ENCODE assay signal across 18 cellular contexts in genomic region chr15:25245801-25246622, GRCh38.
DNase-seq lines count a peak whose midpoint lies in the region; FAIRE-seq and TF ChIP-seq lines count a peak whose summit lies in the region.
"Had no signal": no experiment of that assay in that cellular context is flagged by ENCODE, and none has a peak within 500 bp of the region (broad histone marks: within the 10 kb centered on the region; RNA-seq: fewer than 3 reads in every experiment).

No MANE protein-coding gene starts in this region.

- DNase-seq in breast epithelium (ENCODE audit: low spot score in 2 of 2), result peak; percentile 3 to 38
- DNase-seq in mammary epithelial cell, result no peak
- peak; percentile 12 for DNase-seq in colonic mucosa
- no peak for DNase-seq in neuronal stem cell (ENCODE audit: low spot score)
- peak; percentile 51 for DNase-seq in type B pancreatic cell (ENCODE audit: extremely low spot score, unreplicated experiment)
- no peak for DNase-seq in NCI-H69 (lab: John Stamatoyannopoulos, UW)
- DNase-seq in occipital lobe (lab: John Stamatoyannopoulos, UW), result no peak
- no peak for DNase-seq in GM19239 (ENCODE audit: insufficient read length, low spot score)
- DNase-seq: activated CD4-positive, alpha-beta T cell treated with anti-CD3 and anti-CD28 coated beads, Interleukin-2, amount 50 U/mL, for 1 hour; erythroblast; GDM1; Kasumi-1; NCI-H1092; NCI-H2081 treated with DMSO at 0.1 percent for 48 hours; NCI-H510A; stimulated activated CD4-positive, alpha-beta T cell treated with anti-CD3 and anti-CD28 coated beads, Interleukin-4, amount 100 ng/mL, for 24 hours had no signal

- H3K4me3 Mint-ChIP-seq in type B pancreatic cell, result no peak overlapping the region

- H3K4me1 ChIP-seq in breast epithelium, result no peaks in the 10 kb centered on the region
- H3K4me1 ChIP-seq in mammary epithelial cell (ENCODE audit: insufficient read depth, low read length), result no peaks in the 10 kb centered on the region
- no peaks in the 10 kb centered on the region for H3K4me1 ChIP-seq in colonic mucosa
- H3K4me1 ChIP-seq in neuronal stem cell (ENCODE audit: control insufficient read depth in 2 of 2, insufficient read depth in 1 of 2, low read depth in 1 of 2, low read length in 2 of 2), result no peaks in the 10 kb centered on the region
- H3K4me1 ChIP-seq: parathyroid adenoma had no signal

- no peak for TF ChIP-seq POLR2A in breast epithelium (IDR thresholded peaks at IDR 0.05)

- H3K9me3 ChIP-seq in breast epithelium (peaks cover 72 to 86% of the 10 kb centered on the region in 2 donors), mammary epithelial cell (replicated peaks; ENCODE audit: insufficient read depth, low read length) (peaks cover 60% of the 10 kb centered on the region), colonic mucosa (no peaks in the 10 kb centered on the region), neuronal stem cell (replicated peaks in 1 of 2; ENCODE audit: control insufficient read depth in 2 of 2, insufficient read depth in 1 of 2, low read depth in 1 of 2, low read length in 2 of 2) (peaks cover 4 to 31% of the 10 kb centered on the region in 2 donors)

- H2AFZ ChIP-seq in mammary epithelial cell (ENCODE audit: low read depth, low read length) (no peak overlapping the region), neuronal stem cell (ENCODE audit: low read length) (no peak overlapping the region)
- H2AFZ ChIP-seq: parathyroid adenoma had no signal

- no peak overlapping the region for H2BK5ac ChIP-seq in neuronal stem cell (ENCODE audit: low read length)

- in situ Hi-C loops in mammary epithelial cell (cut with MboI; ENCODE audit: low sequenced_read_pairs in 2 of 2), result no loop called here

- intact Hi-C loops in breast epithelium (cut with DNase I; ENCODE audit: low total_unique reads) (no loop called here), mammary epithelial cell (cut with micrococcal nuclease) (no loop called here), colonic mucosa (cut with DNase I) (no loop called here)

- H4K91ac ChIP-seq in neuronal stem cell (ENCODE audit: low read depth, low read length, poor library complexity), result no peak overlapping the region

- H2BK120ac ChIP-seq in neuronal stem cell (ENCODE audit: low read depth, low read length), result no peak overlapping the region

- H3K79me1 ChIP-seq in neuronal stem cell (ENCODE audit: low read depth, low read length), result no peaks in the 10 kb centered on the region

- no peak overlapping the region for H2BK12ac ChIP-seq in neuronal stem cell (ENCODE audit: low read length)

- CTCF ChIA-PET in mammary epithelial cell (lab: Charles Lee; ENCODE audit: low non-redundant PET), result no interaction called here

- dilution Hi-C loops in mammary epithelial cell (cut with HindIII; ENCODE audit: low sequenced_read_pairs), result no loop called here

- H3K27ac ChIP-seq in breast epithelium, result no peak overlapping the region
- no peak overlapping the region for H3K27ac ChIP-seq in mammary epithelial cell (ENCODE audit: insufficient read depth, low read depth, low read length)
- no peak overlapping the region for H3K27ac ChIP-seq in colonic mucosa
- no peak overlapping the region for H3K27ac ChIP-seq in neuronal stem cell (replicated peaks; ENCODE audit: low read length)
- H3K27ac ChIP-seq: parathyroid adenoma had no signal

- H2AK5ac ChIP-seq in neuronal stem cell (ENCODE audit: low read depth, low read length), result no peak overlapping the region

- no peak overlapping the region for H3K9ac ChIP-seq in mammary epithelial cell (ENCODE audit: insufficient read depth, low read length)
- no peak overlapping the region for H3K9ac ChIP-seq in colonic mucosa (ENCODE audit: low read depth in 2 of 2, low read length in 2 of 2)
- no peak overlapping the region for H3K9ac ChIP-seq in neuronal stem cell (ENCODE audit: low read depth, low read length, poor library complexity)
- H3K9ac ChIP-seq: parathyroid adenoma had no signal

- no peak for TF ChIP-seq CTCF in breast epithelium (IDR thresholded peaks at IDR 0.05)
- no peak for TF ChIP-seq CTCF in mammary epithelial cell (conservative IDR thresholded peaks at IDR 0.05 in 1 of 2, IDR thresholded peaks at IDR 0.05 in 1 of 2; ENCODE audit: extremely low read depth in 1 of 2, insufficient read depth in 1 of 2, low read depth in 1 of 2, low read length in 2 of 2)
- TF ChIP-seq CTCF in colonic mucosa (IDR thresholded peaks at IDR 0.05), result no peak
- no peak for TF ChIP-seq CTCF in type B pancreatic cell (conservative IDR thresholded peaks at IDR 0.05)

- H3K27me3 Mint-ChIP-seq in type B pancreatic cell, result no peaks in the 10 kb centered on the region

- WGBS in mammary epithelial cell (ENCODE audit: low coverage, missing lambda C conversion rate), result 59% methylated on average over 11 of the region's 17 CpGs
- WGBS in neuronal stem cell (ENCODE audit: extremely low coverage in 2 of 2, insufficient read length in 2 of 2, insufficient replicate concordance in 1 of 2), 2 donors, result no CpG with 5 or more reads among the region's 17 CpGs

- H3K4me2 ChIP-seq in mammary epithelial cell (ENCODE audit: insufficient read depth, low read depth, low read length), result no peak overlapping the region
- no peak overlapping the region for H3K4me2 ChIP-seq in neuronal stem cell (ENCODE audit: insufficient read depth, low read length, poor library complexity, severe bottlenecking)
- H3K4me2 ChIP-seq: smooth muscle cell had no signal

- H3K23ac ChIP-seq in neuronal stem cell (ENCODE audit: low read depth, low read length, poor library complexity), result no peak overlapping the region

- no TSS peak for BruUV-seq in mammary epithelial cell (replicated peaks; lab: Mats Ljungman, UMichigan)

- H3K9me3 Mint-ChIP-seq in type B pancreatic cell, result no peaks in the 10 kb centered on the region

- H4K8ac ChIP-seq in neuronal stem cell (ENCODE audit: low read depth, low read length), result no peak overlapping the region

- FAIRE-seq in GM19239 (lab: Jason Lieb, UNC), result no peak

- no peaks in the 10 kb centered on the region for H3K79me2 ChIP-seq in mammary epithelial cell (ENCODE audit: insufficient read depth, low read length)
- H3K79me2 ChIP-seq: parathyroid adenoma had no signal

- H4K20me1 ChIP-seq in mammary epithelial cell (ENCODE audit: insufficient read depth, low read length), result no peaks in the 10 kb centered on the region

- H3K36me3 ChIP-seq in breast epithelium (no peaks in the 10 kb centered on the region), mammary epithelial cell (ENCODE audit: insufficient read depth, low read length) (no peaks in the 10 kb centered on the region), colonic mucosa (no peaks in the 10 kb centered on the region), neuronal stem cell (replicated peaks in 1 of 2; ENCODE audit: control insufficient read depth in 2 of 2, insufficient read depth in 2 of 2, low read length in 2 of 2) (no peaks in the 10 kb centered on the region)

- H3K4me1 Mint-ChIP-seq in type B pancreatic cell (ENCODE audit: unreplicated experiment), result no peaks in the 10 kb centered on the region

- H3K36me3 Mint-ChIP-seq in type B pancreatic cell, result no peaks in the 10 kb centered on the region

- H2BK15ac ChIP-seq in neuronal stem cell (ENCODE audit: low read length), result no peak overlapping the region

- peak overlapping the region; percentile 31 for H3K14ac ChIP-seq in neuronal stem cell (ENCODE audit: low read length)

- H3K18ac ChIP-seq in neuronal stem cell (ENCODE audit: low read length), result no peak overlapping the region

- H3K4ac ChIP-seq in neuronal stem cell (ENCODE audit: low read length), result no peak overlapping the region

- no peak overlapping the region for H3K27ac Mint-ChIP-seq in type B pancreatic cell

- H3K4me3 ChIP-seq in breast epithelium, result no peak overlapping the region
- no peak overlapping the region for H3K4me3 ChIP-seq in mammary epithelial cell (replicated peaks in 1 of 3; ENCODE audit: insufficient read depth in 1 of 3, low read depth in 2 of 3, low read length in 3 of 3)
- H3K4me3 ChIP-seq in colonic mucosa, result no peak overlapping the region
- H3K4me3 ChIP-seq in neuronal stem cell (ENCODE audit: low read length in 2 of 2), result no peak overlapping the region
- H3K4me3 ChIP-seq: smooth muscle cell had no signal

- H3K27me3 ChIP-seq in breast epithelium, result no peaks in the 10 kb centered on the region
- H3K27me3 ChIP-seq in mammary epithelial cell (ENCODE audit: insufficient read depth, low read length), result no peaks in the 10 kb centered on the region
- H3K27me3 ChIP-seq in colonic mucosa, result no peaks in the 10 kb centered on the region
- H3K27me3 ChIP-seq in neuronal stem cell (ENCODE audit: control insufficient read depth in 3 of 3, insufficient read depth in 3 of 3, low read depth in 1 of 3, low read length in 3 of 3), result no peaks in the 10 kb centered on the region

Comparison
In these comparisons a context has a peak if more than half of its experiments do, and no peak if none do; other contexts are left out.
1. DNase-seq: peak in breast epithelium (2 of 2), colonic mucosa (single experiment) and type B pancreatic cell (single experiment); none in mammary epithelial cell (single experiment), neuronal stem cell (single experiment), NCI-H69 (single experiment), occipital lobe (single experiment) and GM19239 (single experiment).